In genomic region chr17:50420419-50421112, GRCh38 we compare ENCODE assay signal across 11 cellular contexts. TPM values are rescaled to one million over a fixed set of nuclear protein-coding genes. Genes with fewer than 3 reads are reported as not detected.
A peak's percentile ranks its signal among the peaks of the same experiment; 100 is the strongest.
DNase-seq lines count a peak whose midpoint lies in the region; ATAC-seq and TF ChIP-seq lines count a peak whose summit lies in the region.
"Had no signal": no experiment of that assay in that cellular context is flagged by ENCODE, and none has a peak within 500 bp of the region (broad histone marks: within the 10 kb centered on the region; RNA-seq: fewer than 3 reads in every experiment).

No MANE protein-coding gene starts in this region.

- H3K27me3 ChIP-seq in adrenal gland (no peaks in the 10 kb centered on the region), left lung (no peaks in the 10 kb centered on the region)

- peaks cover 0 to 24% of the 10 kb centered on the region in 2 donors for H3K4me1 ChIP-seq in adrenal gland (replicated peaks in 1 of 2)
- peaks cover 19 to 45% of the 10 kb centered on the region in 2 donors for H3K4me1 ChIP-seq in left lung

- TF ChIP-seq POLR2A in adrenal gland (IDR thresholded peaks at IDR 0.05), result no peak

- H3K36me3 Mint-ChIP-seq in stimulated activated naive CD8-positive, alpha-beta T cell treated with anti-CD3 and anti-CD28 coated beads, Interleukin-15, Interleukin-2, amounts not matched to agents 100 ng/mL and 50 ng/mL, for 24 hours (ENCODE audit: low read depth), result no peaks in the 10 kb centered on the region

- WGBS in adrenal gland, 4 donors, result 89 to 90% (median 89%) methylated on average over 5 to 6 of the region's 6 CpGs

- H3K27ac ChIP-seq in adrenal gland (peak overlapping the region in 3 of 5 donors; percentile 68 to 81 (median 80)), left lung (peak overlapping the region; percentile 45 to 72)
- H3K27ac ChIP-seq: KMS-11, RWPE1 had no signal

- TF ChIP-seq CTCF in adrenal gland (IDR thresholded peaks at IDR 0.05) (no peak), left lung (IDR thresholded peaks at IDR 0.05) (no peak)

- intact Hi-C loops in adrenal gland (cut with DNase I), result no loop called here
- intact Hi-C loops in left lung (cut with DNase I), result no loop called here

- H3K4me3 ChIP-seq in adrenal gland (peak overlapping the region in 1 of 4 donors; percentile 38), left lung (no peak overlapping the region)

- DNase-seq in stimulated activated naive CD8-positive, alpha-beta T cell treated with anti-CD3 and anti-CD28 coated beads, Interleukin-15, Interleukin-2, amounts not matched to agents 100 U/mL and 50 U/mL, for 24 hours, result no peak
- DNase-seq in adrenal gland (no peak), left lung (no peak), amygdala (lab: John Stamatoyannopoulos, UW) (no peak), SW 1271 (lab: John Stamatoyannopoulos, UW) (no peak), DMS79 (lab: John Stamatoyannopoulos, UW) (no peak)

- H3K4me3 Mint-ChIP-seq in stimulated activated naive CD8-positive, alpha-beta T cell treated with anti-CD3 and anti-CD28 coated beads, Interleukin-15, Interleukin-2, amounts not matched to agents 100 ng/mL and 50 ng/mL, for 24 hours, result no peak overlapping the region

- H3K27ac Mint-ChIP-seq in stimulated activated naive CD8-positive, alpha-beta T cell treated with anti-CD3 and anti-CD28 coated beads, Interleukin-15, Interleukin-2, amounts not matched to agents 100 ng/mL and 50 ng/mL, for 24 hours, result peak overlapping the region; percentile 72

- no peaks in the 10 kb centered on the region for H3K9me3 Mint-ChIP-seq in stimulated activated naive CD8-positive, alpha-beta T cell treated with anti-CD3 and anti-CD28 coated beads, Interleukin-15, Interleukin-2, amounts not matched to agents 100 ng/mL and 50 ng/mL, for 24 hours

- H3K9me3 ChIP-seq in adrenal gland (replicated peaks in 1 of 3), result no peaks in the 10 kb centered on the region
- no peaks in the 10 kb centered on the region for H3K9me3 ChIP-seq in left lung

- peaks cover 17% of the 10 kb centered on the region for H3K4me1 Mint-ChIP-seq in stimulated activated naive CD8-positive, alpha-beta T cell treated with anti-CD3 and anti-CD28 coated beads, Interleukin-15, Interleukin-2, amounts not matched to agents 100 ng/mL and 50 ng/mL, for 24 hours (ENCODE audit: low read depth)

- H3K27me3 Mint-ChIP-seq in stimulated activated naive CD8-positive, alpha-beta T cell treated with anti-CD3 and anti-CD28 coated beads, Interleukin-15, Interleukin-2, amounts not matched to agents 100 ng/mL and 50 ng/mL, for 24 hours, result peaks cover 3% of the 10 kb centered on the region

- H3K36me3 ChIP-seq in adrenal gland (replicated peaks in 1 of 2) (no peaks in the 10 kb centered on the region), left lung (no peaks in the 10 kb centered on the region)

- no peak for ATAC-seq in stimulated activated naive CD8-positive, alpha-beta T cell treated with anti-CD3 and anti-CD28 coated beads, Interleukin-15, Interleukin-2, amounts not matched to agents 100 U/mL and 50 U/mL, for 24 hours
- ATAC-seq in left lung, result no peak
- no peak for ATAC-seq in GM19351 (IDR thresholded peaks at IDR 0.05; ENCODE audit: unreplicated experiment)

RNA-seq across cellular contexts. Expression of gene ACSF2, which starts 5.5 kb away (rescaled TPM):
- total RNA-seq in adrenal gland, result 100 to 1,000 TPM in 7 of 8 donors, 10 to 100 TPM in 1; 92.1 to 434 (median 196) TPM
- polyA plus RNA-seq in adrenal gland, result 100 to 1,000 TPM in 2 of 3 donors, 10 to 100 TPM in 1; 92.5 to 306 (median 253) TPM
- total RNA-seq in left lung, result 100 to 1,000 TPM in 1 of 2 donors, 10 to 100 TPM in 1; 60.9 to 148 TPM

RNA-seq across cellular contexts. Expression of gene LRRC59, which starts 23.2 kb away (rescaled TPM):
- 100 to 1,000 TPM in 6 of 8 donors, 10 to 100 TPM in 2; 88.6 to 337 (median 110) TPM for total RNA-seq in adrenal gland
- polyA plus RNA-seq in adrenal gland, result 100 to 1,000 TPM in 1 of 3 donors, 10 to 100 TPM in 2; 38.0 to 305 (median 49.3) TPM
- 100 to 1,000 TPM; 102 to 151 TPM for total RNA-seq in left lung

RNA-seq across cellular contexts. Expression of gene EME1, which starts 47.5 kb away (rescaled TPM):
- total RNA-seq in adrenal gland (1 to 10 TPM in 2 of 8 donors, under 1 TPM in 6; 0.18 to 1.2 (median 0.50) TPM), left lung (1 to 10 TPM; 2.6 to 3.8 TPM)
- polyA plus RNA-seq in adrenal gland, result 1 to 10 TPM in 1 of 3 donors, under 1 TPM in 2; 0.48 to 1.5 (median 0.84) TPM

RNA-seq across cellular contexts. Expression of gene MRPL27, which starts 47.6 kb away (rescaled TPM):
- total RNA-seq in adrenal gland, result 100 to 1,000 TPM in 2 of 8 donors, 10 to 100 TPM in 6; 75.0 to 130 (median 89.3) TPM
- polyA plus RNA-seq in adrenal gland, result 100 to 1,000 TPM in 2 of 3 donors, 10 to 100 TPM in 1; 96.4 to 287 (median 159) TPM
- total RNA-seq in left lung, result 10 to 100 TPM; 52.5 to 53.8 TPM

RNA-seq across cellular contexts. Expression of gene CHAD, which starts 48.1 kb away (rescaled TPM):
- 10 to 100 TPM in 2 of 8 donors, 1 to 10 TPM in 6; 2.6 to 26.6 (median 6.3) TPM for total RNA-seq in adrenal gland
- polyA plus RNA-seq in adrenal gland, result 10 to 100 TPM in 2 of 3 donors, 1 to 10 TPM in 1; 7.2 to 11.1 (median 10.9) TPM
- total RNA-seq in left lung, result under 1 TPM; 0.17 to 0.21 TPM
- total RNA-seq: endothelial cell of umbilical vein had no signal
- polyA plus RNA-seq: endothelial cell of umbilical vein had no signal
